1 cellular context compared by ENCODE assay signal in genomic region chr21:32569261-32570230, GRCh38.
TF ChIP-seq lines count a peak whose summit lies in the region.

No MANE protein-coding gene starts in this region.

TF ChIP-seq in endothelial cell of umbilical vein, 7 proteins besides CTCF, POLR2A, EP300 and RAD21 (continued from another document):
- no peak for TF ChIP-seq MAX (IDR thresholded peaks at IDR 0.05; ENCODE audit: insufficient read depth, insufficient read length)
